In genomic region chr4:70280567-70280966, GRCh38 we compare ENCODE assay signal across 24 cellular contexts. TPM values are rescaled to one million over a fixed set of nuclear protein-coding genes. Genes with fewer than 3 reads are reported as not detected.
"Had no signal": no experiment of that assay in that cellular context is flagged by ENCODE, and none has a peak within 500 bp of the region (broad histone marks: within the 10 kb centered on the region; RNA-seq: fewer than 3 reads in every experiment).

No MANE protein-coding gene starts in this region.

- H3K36me3 ChIP-seq: brain microvascular endothelial cell, tibial nerve, vagina had no signal

- H3K27me3 ChIP-seq: brain microvascular endothelial cell, tibial nerve, vagina had no signal

- DNase-seq: activated CD4-positive, alpha-beta T cell treated with anti-CD3 and anti-CD28 coated beads, Interleukin-2, amount 50 U/mL, for 1 hour; activated CD4-positive, CD25-positive, alpha-beta regulatory T cell treated with anti-CD3 and anti-CD28 coated beads, Interleukin-2, amount 50 U/mL, for 72 hours; activated CD8-positive, alpha-beta memory T cell treated with anti-CD3 and anti-CD28 coated beads, Interleukin-2, amount 50 U/mL, for 48 hours; activated effector memory CD4-positive, alpha-beta T cell treated with anti-CD3 and anti-CD28 coated beads, Interleukin-2, amount 50 U/mL, for 16 hours; activated naive CD4-positive, alpha-beta T cell treated with anti-CD3 and anti-CD28 coated beads, Interleukin-2, amount 50 U/mL, for 16 hours; activated T-cell treated with anti-CD3 and anti-CD28 coated beads, Interleukin-2, amount 50 U/mL, for 72 hours; aorta; brain microvascular endothelial cell; head of caudate nucleus; kidney; psoas muscle; right cardiac atrium; stimulated activated naive CD8-positive, alpha-beta T cell treated with anti-CD3 and anti-CD28 coated beads, Interleukin-15, Interleukin-2, amounts not matched to agents 100 U/mL and 50 U/mL, for 24 hours; substantia nigra had no signal

- H3K9me3 ChIP-seq: psoas muscle, vagina had no signal

- H3K4me3 ChIP-seq: coronary artery, psoas muscle, tibial nerve, vagina had no signal

- ATAC-seq: activated T-cell treated with anti-CD3 and anti-CD28 coated beads, Interleukin-2, amount 50 U/mL, for 72 hours; left lobe of liver; psoas muscle; right cardiac atrium; stimulated activated naive CD8-positive, alpha-beta T cell treated with anti-CD3 and anti-CD28 coated beads, Interleukin-15, Interleukin-2, amounts not matched to agents 100 U/mL and 50 U/mL, for 24 hours had no signal

- H3K4me1 ChIP-seq: psoas muscle, tibial nerve, vagina had no signal

- H3K27ac ChIP-seq: brain microvascular endothelial cell, coronary artery, psoas muscle, tibial nerve, vagina, VCaP had no signal

RNA-seq across cellular contexts. Expression of gene CSN3, which starts 38.2 kb away (rescaled TPM):
- total RNA-seq: activated T-cell treated with anti-CD3 and anti-CD28 coated beads, Interleukin-2, amount 50 U/mL, for 72 hours; aorta; epithelial cell of proximal tubule; frontal cortex; kidney; left lobe of liver; neural crest cell; osteocyte; psoas muscle; right cardiac atrium; skeletal muscle tissue; tibial nerve; vagina had no signal

RNA-seq across cellular contexts. Expression of gene CABS1, which starts 54.2 kb away (rescaled TPM):
- total RNA-seq: activated T-cell treated with anti-CD3 and anti-CD28 coated beads, Interleukin-2, amount 50 U/mL, for 72 hours; aorta; epithelial cell of proximal tubule; frontal cortex; kidney; left lobe of liver; neural crest cell; osteocyte; psoas muscle; right cardiac atrium; skeletal muscle tissue; tibial nerve; vagina had no signal

RNA-seq across cellular contexts. Expression of gene FDCSP, which starts 54.6 kb away (rescaled TPM):
- total RNA-seq: activated T-cell treated with anti-CD3 and anti-CD28 coated beads, Interleukin-2, amount 50 U/mL, for 72 hours; aorta; epithelial cell of proximal tubule; frontal cortex; left lobe of liver; neural crest cell; osteocyte; psoas muscle; right cardiac atrium; skeletal muscle tissue; tibial nerve; vagina had no signal
